In genomic region chr3:127673191-127674098, GRCh38 we compare ENCODE assay signal across 8 cellular contexts. TPM values are rescaled to one million over a fixed set of nuclear protein-coding genes. Genes with fewer than 3 reads are reported as not detected.
DNase-seq lines count a peak whose midpoint lies in the region; ATAC-seq lines count a peak whose summit lies in the region.

No MANE protein-coding gene starts in this region.

- no peaks in the 10 kb centered on the region for H3K27me3 ChIP-seq in duodenal mucosa (ENCODE audit: control insufficient read depth in 1 of 2, insufficient read depth in 2 of 2, low read length in 2 of 2)

- peak overlapping the region; percentile 89 to 96 for H3K4me3 Mint-ChIP-seq in stimulated activated naive B cell treated with anti-CD40 and anti-IgM and Interleukin-4, amounts not matched to agents 10 μg/mL and 1 μg/mL and 100 μg/mL, for 72 hours

- peak; percentile 65 for DNase-seq in G401 (ENCODE audit: low spot score)
- peak; percentile 74 for DNase-seq in LoVo (ENCODE audit: low spot score)
- DNase-seq in lung microvascular endothelial cell (ENCODE audit: low read depth in 2 of 2): peak; percentile 29 to 32
- peak; percentile 24 for DNase-seq in stimulated activated naive B cell treated with anti-CD40 and anti-IgM and Interleukin-4, amounts not matched to agents 10 μg/mL and 1 μg/mL and 100 μg/mL, for 72 hours
- DNase-seq in GM19240 (ENCODE audit: insufficient read length, low spot score): no peak

- no peaks in the 10 kb centered on the region for H3K27me3 Mint-ChIP-seq in stimulated activated naive B cell treated with anti-CD40 and anti-IgM and Interleukin-4, amounts not matched to agents 10 μg/mL and 1 μg/mL and 100 μg/mL, for 72 hours

- peaks cover 28 to 55% of the 10 kb centered on the region in 2 donors for H3K4me1 Mint-ChIP-seq in stimulated activated naive B cell treated with anti-CD40 and anti-IgM and Interleukin-4, amounts not matched to agents 10 μg/mL and 1 μg/mL and 100 μg/mL, for 72 hours

- H3K36me3 Mint-ChIP-seq in stimulated activated naive B cell treated with anti-CD40 and anti-IgM and Interleukin-4, amounts not matched to agents 10 μg/mL and 1 μg/mL and 100 μg/mL, for 72 hours: peaks cover 6 to 13% of the 10 kb centered on the region in 2 donors

- peak; percentile 26 for ATAC-seq in GM21786 (IDR thresholded peaks at IDR 0.05; ENCODE audit: unreplicated experiment)
- ATAC-seq in activated CD4-positive, CD25-positive, alpha-beta regulatory T cell treated with anti-CD3 and anti-CD28 coated beads, Interleukin-2, amount 50 U/mL, for 24 hours: peak; percentile 59 to 61
- peak; percentile 59 to 66 for ATAC-seq in stimulated activated naive B cell treated with anti-CD40 and anti-IgM and Interleukin-4, amounts not matched to agents 10 μg/mL and 1 μg/mL and 100 μg/mL, for 72 hours (replicated peaks)

- H3K9me3 Mint-ChIP-seq in stimulated activated naive B cell treated with anti-CD40 and anti-IgM and Interleukin-4, amounts not matched to agents 10 μg/mL and 1 μg/mL and 100 μg/mL, for 72 hours: no peaks in the 10 kb centered on the region

- no peak overlapping the region for H3K27ac ChIP-seq in duodenal mucosa (ENCODE audit: low read depth, low read length)

- in situ Hi-C loops in G401 (cut with HindIII; ENCODE audit: low sequenced_read_pairs): no loop called here

- H3K4me1 ChIP-seq in duodenal mucosa (ENCODE audit: control insufficient read depth in 1 of 2, insufficient read depth in 2 of 2, low read length in 2 of 2): peaks cover 14 to 23% of the 10 kb centered on the region in 2 donors

- H3K36me3 ChIP-seq in duodenal mucosa (ENCODE audit: control insufficient read depth in 1 of 2, insufficient read depth in 2 of 2, low read length in 2 of 2): peaks cover 0 to 9% of the 10 kb centered on the region in 2 donors

- H3K27ac Mint-ChIP-seq in stimulated activated naive B cell treated with anti-CD40 and anti-IgM and Interleukin-4, amounts not matched to agents 10 μg/mL and 1 μg/mL and 100 μg/mL, for 72 hours: peak overlapping the region; percentile 91

- no peaks in the 10 kb centered on the region for H3K9me3 ChIP-seq in duodenal mucosa (ENCODE audit: control insufficient read depth in 1 of 2, low read length in 2 of 2)

- H3K9ac ChIP-seq in duodenal mucosa (ENCODE audit: low read depth in 1 of 2, low read length in 2 of 2): peak overlapping the region; percentile 53 to 75

- H3K4me3 ChIP-seq in duodenal mucosa (ENCODE audit: low read depth in 1 of 2, low read length in 2 of 2): peak overlapping the region; percentile 79 to 86

RNA-seq across cellular contexts. Expression of gene ABTB1, which starts 0.7 kb away (rescaled TPM):
- total RNA-seq in G401 (2014; rRNA removed; shearing (Covaris generic)): 4.0 and 4.8 TPM in 2 replicates
- total RNA-seq in lung microvascular endothelial cell: 5.7 and 8.5 TPM in 2 replicates

RNA-seq across cellular contexts. Expression of gene PODXL2, which starts 44.5 kb away (rescaled TPM):
- 46.6 and 66.7 TPM in 2 replicates for total RNA-seq in G401 (2014; rRNA removed; shearing (Covaris generic))
- 0.60 and 1.3 TPM in 2 replicates for total RNA-seq in lung microvascular endothelial cell

Comparison
In these comparisons a context has a peak if more than half of its experiments do, and no peak if none do; other contexts are left out.
1. RNA of gene PODXL2, which starts 44.5 kb away (total RNA-seq): 46.6 to 66.7 TPM in G401; 0.60 to 1.3 TPM in lung microvascular endothelial cell; every median in the first group is over 10 times any median in the second.
2. Peak in every context shown above with its lines, with median percentiles within 50 percentile points of each other: ATAC-seq.